In the genomic region with DNA sequence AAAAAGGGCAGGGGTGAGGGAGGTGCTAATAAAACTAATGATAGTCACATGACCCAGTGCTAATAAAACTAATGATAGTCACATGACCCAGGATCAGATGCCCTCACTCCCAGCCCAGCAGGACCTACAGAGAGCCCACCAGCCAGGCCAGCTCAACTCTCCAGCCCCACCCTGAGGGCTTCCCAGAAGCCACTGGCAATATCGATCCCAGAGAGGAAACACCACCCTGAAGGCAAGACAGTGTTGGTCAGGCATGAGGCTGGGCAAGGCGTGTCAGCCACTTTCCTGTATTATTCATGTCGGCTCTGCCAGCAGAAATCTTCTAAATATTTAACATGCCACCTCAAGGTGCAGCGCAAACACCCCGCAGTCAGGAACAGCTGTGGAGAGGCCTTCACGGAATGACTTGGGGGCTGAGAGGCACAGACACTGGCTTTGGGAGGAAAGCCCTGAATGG, we compare ENCODE assay signal across 11 cellular contexts. TPM values are rescaled to one million over a fixed set of nuclear protein-coding genes. Genes with fewer than 3 reads are reported as not detected.
DNase-seq lines count a peak whose midpoint lies in the region; ATAC-seq and TF ChIP-seq lines count a peak whose summit lies in the region.
"Had no signal": no experiment of that assay in that cellular context is flagged by ENCODE, and none has a peak within 500 bp of the region (broad histone marks: within the 10 kb centered on the region; RNA-seq: fewer than 3 reads in every experiment).

No MANE protein-coding gene starts in this region.

- CTCF ChIA-PET in activated naive CD4-positive, alpha-beta T cell treated with anti-CD3 and anti-CD28 coated beads, Interleukin-2, amount 10 ng/mL, durations not matched to agents 7 days and 5 days (lab: Charles Lee), result no interaction called here
- CTCF ChIA-PET in activated CD4-positive, alpha-beta memory T cell treated with anti-CD3 and anti-CD28 coated beads, Interleukin-2, amount 10 ng/mL, durations not matched to agents 7 days and 5 days (lab: Charles Lee), result no interaction called here

- H3K9me3 Mint-ChIP-seq in activated naive CD4-positive, alpha-beta T cell treated with anti-CD3 and anti-CD28 coated beads, Interleukin-2, amount 10 ng/mL, durations not matched to agents 7 days and 5 days, result peaks cover 3% of the 10 kb centered on the region
- peaks cover 3 to 8% of the 10 kb centered on the region in 2 donors for H3K9me3 Mint-ChIP-seq in activated naive CD4-positive, alpha-beta T cell treated with anti-CD3 and anti-CD28 coated beads, Interleukin-2, amount 50 U/mL, for 72 hours
- H3K9me3 Mint-ChIP-seq in activated CD4-positive, alpha-beta memory T cell treated with anti-CD3 and anti-CD28 coated beads, Interleukin-2, amount 10 ng/mL, durations not matched to agents 7 days and 5 days, result no peaks in the 10 kb centered on the region

- H3K36me3 ChIP-seq in left lung, result no peaks in the 10 kb centered on the region
- no peaks in the 10 kb centered on the region for H3K36me3 ChIP-seq in testis (ENCODE audit: low read depth, missing control alignments)

- H3K4me1 Mint-ChIP-seq in activated naive CD4-positive, alpha-beta T cell treated with anti-CD3 and anti-CD28 coated beads, Interleukin-2, amount 10 ng/mL, durations not matched to agents 7 days and 5 days, result peaks cover 22% of the 10 kb centered on the region
- peaks cover 14% of the 10 kb centered on the region for H3K4me1 Mint-ChIP-seq in activated CD4-positive, alpha-beta memory T cell treated with anti-CD3 and anti-CD28 coated beads, Interleukin-2, amount 10 ng/mL, durations not matched to agents 7 days and 5 days

- H3K4me3 ChIP-seq in left lung, result no peak overlapping the region
- H3K4me3 ChIP-seq in testis, result peak overlapping the region in 1 of 2 donors; percentile 77

- H3K27me3 Mint-ChIP-seq in activated naive CD4-positive, alpha-beta T cell treated with anti-CD3 and anti-CD28 coated beads, Interleukin-2, amount 10 ng/mL, durations not matched to agents 7 days and 5 days, result peaks cover 90% of the 10 kb centered on the region
- peaks cover 66% of the 10 kb centered on the region for H3K27me3 Mint-ChIP-seq in activated CD4-positive, alpha-beta memory T cell treated with anti-CD3 and anti-CD28 coated beads, Interleukin-2, amount 10 ng/mL, durations not matched to agents 7 days and 5 days

- H3K9me3 ChIP-seq in left lung (peaks cover 0 to under 1% of the 10 kb centered on the region in 2 donors), testis (no peaks in the 10 kb centered on the region)

- peak overlapping the region; percentile 73 for H3K4me3 Mint-ChIP-seq in activated naive CD4-positive, alpha-beta T cell treated with anti-CD3 and anti-CD28 coated beads, Interleukin-2, amount 10 ng/mL, durations not matched to agents 7 days and 5 days
- H3K4me3 Mint-ChIP-seq in activated CD4-positive, alpha-beta memory T cell treated with anti-CD3 and anti-CD28 coated beads, Interleukin-2, amount 10 ng/mL, durations not matched to agents 7 days and 5 days, result peak overlapping the region; percentile 4

- TF ChIP-seq POLR2A in testis (IDR thresholded peaks at IDR 0.05), result no peak

- no peak for ATAC-seq in activated naive CD4-positive, alpha-beta T cell treated with anti-CD3 and anti-CD28 coated beads, Interleukin-2, amount 50 U/mL, for 72 hours
- peak; percentile 33 for ATAC-seq in left lung

- POLR2A ChIA-PET in activated CD4-positive, alpha-beta memory T cell treated with anti-CD3 and anti-CD28 coated beads, Interleukin-2, amount 10 ng/mL, durations not matched to agents 7 days and 5 days (lab: Charles Lee), result no interaction called here

- H3K36me3 Mint-ChIP-seq in activated naive CD4-positive, alpha-beta T cell treated with anti-CD3 and anti-CD28 coated beads, Interleukin-2, amount 10 ng/mL, durations not matched to agents 7 days and 5 days, result peaks cover 2% of the 10 kb centered on the region
- H3K36me3 Mint-ChIP-seq in activated naive CD4-positive, alpha-beta T cell treated with anti-CD3 and anti-CD28 coated beads, Interleukin-2, amount 50 U/mL, for 72 hours, result peaks cover 4 to 13% of the 10 kb centered on the region in 2 donors
- H3K36me3 Mint-ChIP-seq in activated CD4-positive, alpha-beta memory T cell treated with anti-CD3 and anti-CD28 coated beads, Interleukin-2, amount 10 ng/mL, durations not matched to agents 7 days and 5 days (ENCODE audit: low read depth), result no peaks in the 10 kb centered on the region

- no peak for DNase-seq in activated naive CD4-positive, alpha-beta T cell treated with anti-CD3 and anti-CD28 coated beads, Interleukin-2, amount 10 ng/mL, durations not matched to agents 7 days and 5 days
- DNase-seq in activated naive CD4-positive, alpha-beta T cell treated with anti-CD3 and anti-CD28 coated beads, Interleukin-2, amount 50 U/mL, for 72 hours (ENCODE audit: low spot score in 2 of 2), result no peak
- DNase-seq in activated CD4-positive, alpha-beta memory T cell treated with anti-CD3 and anti-CD28 coated beads, Interleukin-2, amount 10 ng/mL, durations not matched to agents 7 days and 5 days, result no peak
- no peak for DNase-seq in left lung
- DNase-seq in testis, result peak; percentile 77
- DNase-seq in stimulated activated CD8-positive, alpha-beta memory T cell treated with anti-CD3 and anti-CD28 coated beads, Interleukin-4, amount 100 ng/mL, for 48 hours, result no peak
- DNase-seq in SHP77 treated with DMSO at 0.1 percent for 48 hours (lab: John Stamatoyannopoulos, UW), result no peak
- no peak for DNase-seq in SK-N-DZ (ENCODE audit: low spot score)
- DNase-seq: NCI-H774, SW 1271 had no signal

- H3K27me3 ChIP-seq in left lung (peaks cover 20 to 74% of the 10 kb centered on the region in 2 donors), testis (no peaks in the 10 kb centered on the region)

- 16 to 58% methylated on average over 6 of the region's 6 CpGs for WGBS in testis, 2 donors

- H3K27ac Mint-ChIP-seq in activated naive CD4-positive, alpha-beta T cell treated with anti-CD3 and anti-CD28 coated beads, Interleukin-2, amount 10 ng/mL, durations not matched to agents 7 days and 5 days, result peak overlapping the region; percentile 49
- no peak overlapping the region for H3K27ac Mint-ChIP-seq in activated naive CD4-positive, alpha-beta T cell treated with anti-CD3 and anti-CD28 coated beads, Interleukin-2, amount 50 U/mL, for 72 hours
- no peak overlapping the region for H3K27ac Mint-ChIP-seq in activated CD4-positive, alpha-beta memory T cell treated with anti-CD3 and anti-CD28 coated beads, Interleukin-2, amount 10 ng/mL, durations not matched to agents 7 days and 5 days

- intact Hi-C loops in left lung (cut with DNase I), result no loop called here
- intact Hi-C loops in testis (cut with DNase I; ENCODE audit: low total_unique reads), result no loop called here

- H3K27ac ChIP-seq in left lung, result no peak overlapping the region
- peak overlapping the region; percentile 64 to 74 for H3K27ac ChIP-seq in testis
- H3K27ac ChIP-seq: C4-2B had no signal

- H3K4me1 ChIP-seq in left lung (peaks cover 0 to 21% of the 10 kb centered on the region in 2 donors), testis (peaks cover 22% of the 10 kb centered on the region)

- no peak for TF ChIP-seq CTCF in left lung (IDR thresholded peaks at IDR 0.05)
- no peak for TF ChIP-seq CTCF in testis (IDR thresholded peaks at IDR 0.05)

RNA-seq across cellular contexts. Expression of gene REEP1, which starts 1.5 kb away (rescaled TPM):
- under 1 TPM; 0.45 to 0.59 TPM for total RNA-seq in activated naive CD4-positive, alpha-beta T cell treated with anti-CD3 and anti-CD28 coated beads, Interleukin-2, amount 50 U/mL, for 72 hours
- not detected for total RNA-seq in activated CD4-positive, alpha-beta memory T cell treated with anti-CD3 and anti-CD28 coated beads, Interleukin-2, amount 10 ng/mL, durations not matched to agents 7 days and 5 days
- 1 to 10 TPM; 4.8 to 8.0 TPM for total RNA-seq in left lung
- 100 to 1,000 TPM; 241 to 342 TPM for total RNA-seq in testis
- 112 TPM for polyA plus RNA-seq in testis (ENCODE audit: insufficient read depth, low read depth, low replicate concordance)
- polyA plus RNA-seq in SK-N-DZ (2014; cell fraction: cytosol; rRNA removed), result 15.2 and 16.7 TPM in 2 replicates
- polyA plus RNA-seq in SK-N-DZ (2014; cell fraction: nucleus; rRNA removed), result 8.2 and 9.4 TPM in 2 replicates

Comparison
In these comparisons a context has a peak if more than half of its experiments do, and no peak if none do; other contexts are left out.
1. H3K27ac ChIP-seq: peak in testis (2 of 2); none in left lung (0 of 2).
2. RNA of gene REEP1, which starts 1.5 kb away (total RNA-seq): 241 to 342 TPM in testis; 4.8 to 8.0 TPM in left lung, 0.45 to 0.59 TPM in activated naive CD4-positive, alpha-beta T cell treated with anti-CD3 and anti-CD28 coated beads, Interleukin-2, amount 50 U/mL, for 72 hours and not detected in activated CD4-positive, alpha-beta memory T cell treated with anti-CD3 and anti-CD28 coated beads, Interleukin-2, amount 10 ng/mL, durations not matched to agents 7 days and 5 days; every median in the first group is over 10 times any median in the second.